28 cellular contexts compared by ENCODE assay signal in genomic region chr10:131906269-131906639, GRCh38. TPM values are rescaled to one million over a fixed set of nuclear protein-coding genes. Genes with fewer than 3 reads are reported as not detected.
A peak's percentile ranks its signal among the peaks of the same experiment; 100 is the strongest.
DNase-seq lines count a peak whose midpoint lies in the region; ATAC-seq, FAIRE-seq and TF ChIP-seq lines count a peak whose summit lies in the region.
"Had no signal": no experiment of that assay in that cellular context is flagged by ENCODE, and none has a peak within 500 bp of the region (broad histone marks: within the 10 kb centered on the region; RNA-seq: fewer than 3 reads in every experiment).

No MANE protein-coding gene starts in this region.

- H3K9me3 Mint-ChIP-seq in stimulated activated naive CD8-positive, alpha-beta T cell treated with anti-CD3 and anti-CD28 coated beads, Interleukin-15, Interleukin-2, amounts not matched to agents 100 ng/mL and 50 ng/mL, for 24 hours, result no peaks in the 10 kb centered on the region
- H3K9me3 Mint-ChIP-seq in immature natural killer cell, result no peaks in the 10 kb centered on the region
- H3K9me3 Mint-ChIP-seq: endodermal cell; stimulated activated effector memory CD8-positive, alpha-beta T cell treated with anti-CD3 and anti-CD28 coated beads, Interleukin-12 subunit alpha, Interleukin-12 subunit beta, amount 100 ng/mL, for 72 hours had no signal

- FAIRE-seq in D721Med (lab: Jason Lieb, UNC), result no peak
- FAIRE-seq: GM12892, HTR-8/SVneo, small intestine had no signal

- no peak for DNase-seq in stimulated activated naive CD8-positive, alpha-beta T cell treated with anti-CD3 and anti-CD28 coated beads, Interleukin-15, Interleukin-2, amounts not matched to agents 100 U/mL and 50 U/mL, for 24 hours
- DNase-seq in T-helper 17 cell (no peak), immature natural killer cell (no peak), RWPE1 (ENCODE audit: low spot score) (no peak), D721Med (ENCODE audit: insufficient read length, low spot score) (no peak)
- DNase-seq: activated CD4-positive, alpha-beta T cell treated with anti-CD3 and anti-CD28 coated beads, Interleukin-2, amount 50 U/mL, for 1 hour; amniotic stem cell; colonic mucosa; COR-L47; DND-41; endodermal cell; esophagus squamous epithelium; gastrocnemius medialis; hippocampal formation; NCI-H1092; NCI-H2081; OCI-M1; SHP77; small intestine; stimulated activated CD4-positive, alpha-beta T cell treated with anti-CD3 and anti-CD28 coated beads, Interleukin-2, amount 100 ng/mL, for 24 hours had no signal

- CTCF ChIA-PET in RWPE1 (lab: Yijun Ruan, JAX), result no interaction called here

- peaks cover 38% of the 10 kb centered on the region for H3K36me3 Mint-ChIP-seq in stimulated activated naive CD8-positive, alpha-beta T cell treated with anti-CD3 and anti-CD28 coated beads, Interleukin-15, Interleukin-2, amounts not matched to agents 100 ng/mL and 50 ng/mL, for 24 hours (ENCODE audit: low read depth)
- H3K36me3 Mint-ChIP-seq in T-helper 17 cell (ENCODE audit: low read depth), result peaks cover 6% of the 10 kb centered on the region
- peaks cover 0 to under 1% (median 0%) of the 10 kb centered on the region in 3 donors for H3K36me3 Mint-ChIP-seq in immature natural killer cell

- no peak for ATAC-seq in stimulated activated naive CD8-positive, alpha-beta T cell treated with anti-CD3 and anti-CD28 coated beads, Interleukin-15, Interleukin-2, amounts not matched to agents 100 U/mL and 50 U/mL, for 24 hours
- ATAC-seq in T-helper 17 cell (no peak), HG02610 (IDR thresholded peaks at IDR 0.05; ENCODE audit: unreplicated experiment) (no peak)
- ATAC-seq: gastrocnemius medialis; stimulated activated effector memory CD8-positive, alpha-beta T cell treated with anti-CD3 and anti-CD28 coated beads, Interleukin-12 subunit alpha, Interleukin-12 subunit beta, amount 100 ng/mL, for 72 hours had no signal

- H3K27me3 Mint-ChIP-seq in stimulated activated naive CD8-positive, alpha-beta T cell treated with anti-CD3 and anti-CD28 coated beads, Interleukin-15, Interleukin-2, amounts not matched to agents 100 ng/mL and 50 ng/mL, for 24 hours, result no peaks in the 10 kb centered on the region
- H3K27me3 Mint-ChIP-seq in T-helper 17 cell, result no peaks in the 10 kb centered on the region
- H3K27me3 Mint-ChIP-seq in immature natural killer cell (ENCODE audit: low read depth in 3 of 3), result peaks cover 4 to 17% (median 10%) of the 10 kb centered on the region in 3 donors

- peaks cover 82% of the 10 kb centered on the region for H3K4me1 Mint-ChIP-seq in stimulated activated naive CD8-positive, alpha-beta T cell treated with anti-CD3 and anti-CD28 coated beads, Interleukin-15, Interleukin-2, amounts not matched to agents 100 ng/mL and 50 ng/mL, for 24 hours (ENCODE audit: low read depth)
- H3K4me1 Mint-ChIP-seq in T-helper 17 cell, result peaks cover 46% of the 10 kb centered on the region
- peaks cover 64 to 80% of the 10 kb centered on the region in 2 donors for H3K4me1 Mint-ChIP-seq in immature natural killer cell

- H3K27ac ChIP-seq in RWPE1, result no peak overlapping the region
- H3K27ac ChIP-seq: breast epithelium, colonic mucosa, esophagus squamous epithelium, KMS-11, thoracic aorta had no signal

- no peak overlapping the region for H3K4me3 Mint-ChIP-seq in stimulated activated naive CD8-positive, alpha-beta T cell treated with anti-CD3 and anti-CD28 coated beads, Interleukin-15, Interleukin-2, amounts not matched to agents 100 ng/mL and 50 ng/mL, for 24 hours
- peak overlapping the region; percentile 21 for H3K4me3 Mint-ChIP-seq in T-helper 17 cell
- no peak overlapping the region for H3K4me3 Mint-ChIP-seq in immature natural killer cell
- H3K4me3 Mint-ChIP-seq: endodermal cell had no signal

- POLR2A ChIA-PET in RWPE1 (lab: Yijun Ruan, JAX; ENCODE audit: low non-redundant PET), result no interaction called here

- no peak for TF ChIP-seq CTCF in RWPE1 (conservative IDR thresholded peaks at IDR 0.05; ENCODE audit: low read depth)
- no peak for TF ChIP-seq CTCF in D721Med (IDR thresholded peaks at IDR 0.05; ENCODE audit: insufficient read depth, missing control alignments)

- H3K27ac Mint-ChIP-seq in stimulated activated naive CD8-positive, alpha-beta T cell treated with anti-CD3 and anti-CD28 coated beads, Interleukin-15, Interleukin-2, amounts not matched to agents 100 ng/mL and 50 ng/mL, for 24 hours, result peak overlapping the region; percentile 17
- H3K27ac Mint-ChIP-seq in T-helper 17 cell, result peak overlapping the region; percentile 94
- H3K27ac Mint-ChIP-seq in immature natural killer cell, result peak overlapping the region in 4 of 6 donors; percentile 64 to 94 (median 82)
- H3K27ac Mint-ChIP-seq: stimulated activated effector memory CD8-positive, alpha-beta T cell treated with anti-CD3 and anti-CD28 coated beads, Interleukin-12 subunit alpha, Interleukin-12 subunit beta, amount 100 ng/mL, for 72 hours had no signal

- H3K9me3 ChIP-seq in T-helper 17 cell (ENCODE audit: control insufficient read depth, low read length, poor library complexity, severe bottlenecking), result no peaks in the 10 kb centered on the region
- H3K9me3 ChIP-seq: breast epithelium, colonic mucosa, esophagus squamous epithelium, gastrocnemius medialis, thoracic aorta had no signal

RNA-seq across cellular contexts. Expression of gene PPP2R2D, which starts 5.4 kb away (rescaled TPM):
- 10 to 100 TPM; 34.5 to 36.6 TPM for total RNA-seq in T-helper 17 cell
- polyA plus RNA-seq in immature natural killer cell, result 10 to 100 TPM; 24.7 to 33.4 (median 30.6) TPM

Comparison
In these comparisons a context has a peak if more than half of its experiments do, and no peak if none do; other contexts are left out.
1. H3K27ac Mint-ChIP-seq: peak in every context shown above with its lines; median percentile 94 in T-helper 17 cell; 82 in immature natural killer cell; 17 in stimulated activated naive CD8-positive, alpha-beta T cell treated with anti-CD3 and anti-CD28 coated beads, Interleukin-15, Interleukin-2, amounts not matched to agents 100 ng/mL and 50 ng/mL, for 24 hours.